8 cellular contexts compared by ENCODE assay signal in genomic region chr17:5485270-5486205, GRCh38. TPM values are rescaled to one million over a fixed set of nuclear protein-coding genes. Genes with fewer than 3 reads are reported as not detected.
DNase-seq lines count a peak whose midpoint lies in the region; ATAC-seq, FAIRE-seq and TF ChIP-seq lines count a peak whose summit lies in the region.

TSS of gene DERL2 (minus strand) at chr17:5486178. CDS start at chr17:5486161, 17 bp downstream.

- WGBS in HepG2 (ENCODE audit: low lambda C conversion rate): 5% methylated on average over 24 of the region's 29 CpGs

- no peaks in the 10 kb centered on the region for H3K4me1 ChIP-seq in NT2/D1 (ENCODE audit: insufficient read depth, insufficient read length)
- peaks cover 17% of the 10 kb centered on the region for H3K4me1 ChIP-seq in colonic mucosa
- peaks cover 30% of the 10 kb centered on the region for H3K4me1 ChIP-seq in HepG2 (ENCODE audit: insufficient read depth, low read length)

- H3K4me3 ChIP-seq in NT2/D1 (ENCODE audit: insufficient read length, low read depth) (peak within 1 kb of the TSS; percentile 86), colonic mucosa (peak within 1 kb of the TSS; percentile 91), HepG2 (replicated peaks in 1 of 3; ENCODE audit: insufficient read depth in 1 of 3, low read depth in 2 of 3, low read length in 3 of 3) (peak within 1 kb of the TSS; percentile 90 to 97 (median 95))

- no peak for FAIRE-seq in HepG2 (lab: Jason Lieb, UNC)

- H3K27ac ChIP-seq in colonic mucosa (peak within 1 kb of the TSS; percentile 100), HepG2 (ENCODE audit: extremely low read length, insufficient read depth, low read length) (peak within 1 kb of the TSS; percentile 100), temporal lobe (ENCODE audit: low read depth, low read length) (peak within 1 kb of the TSS; percentile 96)

- H3K4me2 ChIP-seq in HepG2 (ENCODE audit: low read depth, low read length): peak within 1 kb of the TSS; percentile 91

- TF ChIP-seq CTCF in colonic mucosa (IDR thresholded peaks at IDR 0.05) (no peak), HepG2 (CRISPR knock-in tag; IDR thresholded peaks at IDR 0.05) (no peak)

- no peak within 1 kb of the TSS for H2AFZ ChIP-seq in HepG2 (ENCODE audit: low read length)

- CTCF ChIA-PET in HepG2 (lab: Yijun Ruan, JAX; ENCODE audit: low intra/inter-chr PET ratio, low total read pairs): no interaction called here

- TF ChIP-seq RAD21 in HepG2 (CRISPR knock-in tag; IDR thresholded peaks at IDR 0.05): no peak

- TSS peak; percentile 60 for BruUV-seq in HepG2 (replicated peaks; lab: Mats Ljungman, UMichigan)

- H3K79me2 ChIP-seq in HepG2 (ENCODE audit: insufficient read depth, low read length): peaks cover 57% of the 10 kb centered on the region

- no peak for DNase-seq in T-helper 1 cell
- DNase-seq in NT2/D1 (ENCODE audit: low read depth, low spot score): no peak
- peak; percentile 39 for DNase-seq in colonic mucosa
- DNase-seq in HepG2 (ENCODE audit: low spot score): peak; percentile 33
- DNase-seq in DMS153 (lab: John Stamatoyannopoulos, UW): no peak

- H3K9me3 ChIP-seq in NT2/D1 (ENCODE audit: insufficient read depth, low read length) (no peaks in the 10 kb centered on the region), colonic mucosa (no peaks in the 10 kb centered on the region), HepG2 (ENCODE audit: low read length) (no peaks in the 10 kb centered on the region)

- H3K27me3 ChIP-seq in NT2/D1 (ENCODE audit: insufficient read depth, insufficient read length) (no peaks in the 10 kb centered on the region), colonic mucosa (no peaks in the 10 kb centered on the region), HepG2 (ENCODE audit: control insufficient read depth in 1 of 2, insufficient read depth in 2 of 2, low read length in 2 of 2) (peaks cover 0 to 3% of the 10 kb centered on the region in 2 experiments; a peak in 1 of 5 replicates)

- H3K9ac ChIP-seq in NT2/D1 (ENCODE audit: insufficient read length, low read depth) (peak within 1 kb of the TSS; percentile 88), colonic mucosa (ENCODE audit: low read depth in 2 of 2, low read length in 2 of 2) (peak within 1 kb of the TSS; percentile 88 to 89), HepG2 (ENCODE audit: insufficient read depth, low read depth, low read length) (peak within 1 kb of the TSS; percentile 96)

- in situ Hi-C loops in HepG2 (cut with HindIII; ENCODE audit: extremely low pct_ligation_motif_present, low pct_unique_long_range_greater_than_20kb): no loop called here

- H3K36me3 ChIP-seq in NT2/D1 (ENCODE audit: insufficient read depth, insufficient read length, low read length) (peaks cover 72% of the 10 kb centered on the region), colonic mucosa (no peaks in the 10 kb centered on the region), HepG2 (replicated peaks in 1 of 2; ENCODE audit: control insufficient read depth in 1 of 2, insufficient read depth in 2 of 2, low read length in 2 of 2) (peaks cover 9 to 51% of the 10 kb centered on the region in 2 experiments)

- H4K20me1 ChIP-seq in HepG2 (ENCODE audit: insufficient read depth, low read length): no peaks in the 10 kb centered on the region

- TF ChIP-seq EP300 in HepG2 (IDR thresholded peaks at IDR 0.05; ENCODE audit: low read depth in 2 of 2, low read length in 2 of 2): no peak
- no peak for TF ChIP-seq EP300 in HepG2 (CRISPR knock-in tag; IDR thresholded peaks at IDR 0.05; ENCODE audit: borderline replicate concordance)

- POLR2A ChIA-PET in HepG2 (lab: Yijun Ruan, JAX): interaction anchor here (0.7 to 2.8 kb wide), 18 partner anchors 9 to 1526 kb away, joined by 3 to 51 read pairs (median 5); partner anchors contain the start of genes DHX33, NUP88, RPAIN and SLC13A5

- intact Hi-C loops in T-helper 1 cell treated with Interleukin-12 subunit alpha and Interleukin-12 subunit beta and Interleukin-4 antibody, amounts not matched to agents 30 ng/mL and 1 ng/mL, for 36 hours (cut with micrococcal nuclease): loop anchor here (1.0 to 5.0 kb wide), 14 partner anchors 16 to 1822 kb away; partner anchors contain the start of genes C1QBP, EIF5A, KIAA0753 and NLRP1
- intact Hi-C loops in colonic mucosa (cut with DNase I) (no loop called here), HepG2 (cut with micrococcal nuclease; ENCODE audit: unreplicated experiment) (no loop called here)

- TF ChIP-seq POLR2A in HepG2 (IDR thresholded peaks at IDR 0.05; ENCODE audit: insufficient read depth in 1 of 2, low read depth in 2 of 2, low read length in 2 of 2): peak in 1 of 2 experiments; percentile 77; a peak in 2 of 4 replicates

- ATAC-seq in HG02610 (IDR thresholded peaks at IDR 0.05; ENCODE audit: unreplicated experiment) (peak; percentile 26), HepG2 (peak; percentile 42)

TF ChIP-seq in HepG2, 621 proteins besides CTCF, POLR2A, EP300 and RAD21 (continues in another document):
- TF ChIP-seq ZNF207 (IDR thresholded peaks at IDR 0.05; ENCODE audit: borderline replicate concordance) (no peak), ZNF746 (CRISPR knock-in tag; IDR thresholded peaks at IDR 0.05) (0 out of 2 replicates have a peak, but pooled peaks have one; percentile 8), KAT7 (CRISPR knock-in tag; IDR thresholded peaks at IDR 0.05; ENCODE audit: borderline replicate concordance) (no peak), ADNP (CRISPR knock-in tag; IDR thresholded peaks at IDR 0.05) (no peak), CHD2 (IDR thresholded peaks at IDR 0.05; ENCODE audit: low read depth, low read length) (no peak), ETV6 (CRISPR knock-in tag; conservative IDR thresholded peaks at IDR 0.05) (no peak), IRF9 (CRISPR knock-in tag; IDR thresholded peaks at IDR 0.05; ENCODE audit: borderline replicate concordance) (0 out of 2 replicates have a peak, but pooled peaks have one; percentile 12), ZNF710 (CRISPR knock-in tag; IDR thresholded peaks at IDR 0.05; ENCODE audit: borderline replicate concordance) (no peak), ZNF615 (CRISPR knock-in tag; IDR thresholded peaks at IDR 0.05; ENCODE audit: borderline replicate concordance) (no peak), NFATC3 (CRISPR knock-in tag; IDR thresholded peaks at IDR 0.05) (no peak)

RNA-seq across cellular contexts. Expression of gene DERL2, which starts in this region (rescaled TPM):
- total RNA-seq in T-helper 1 cell treated with Interleukin-12 subunit alpha and Interleukin-12 subunit beta and Interleukin-4 antibody, amounts not matched to agents 30 ng/mL and 1 ng/mL, for 36 hours: 89.8 and 98.0 TPM in 2 replicates
- 10 to 100 TPM; 63.1 to 63.7 TPM for total RNA-seq in colonic mucosa
- total RNA-seq in HepG2 (2016; rRNA removed; fragmentation: Illumina TruSeq; extraction: Trizol): 41.4 and 59.3 TPM in 2 replicates
- 25.6 and 28.7 TPM in 2 replicates for total RNA-seq in HepG2 (2016; cell fraction: cytosol; rRNA removed; fragmentation: Illumina TruSeq; extraction: Trizol; ENCODE audit: low read depth)
- 38.6 and 66.1 TPM in 2 replicates for total RNA-seq in HepG2 (2016; cell fraction: insoluble cytoplasmic fraction; rRNA removed; fragmentation: Illumina TruSeq; extraction: Trizol)
- 33.6 and 39.9 TPM in 2 replicates for total RNA-seq in HepG2 (2016; cell fraction: membrane; rRNA removed; fragmentation: Illumina TruSeq; extraction: Trizol)
- 60.7 and 77.4 TPM in 2 replicates for total RNA-seq in HepG2 (2016; cell fraction: nucleus; rRNA removed; fragmentation: Illumina TruSeq; extraction: Trizol)
- polyA plus RNA-seq in HepG2 (2011; rRNA removed): 59.0 and 65.2 TPM in 2 replicates
- 34.0 and 50.7 TPM in 2 replicates for polyA plus RNA-seq in HepG2 (2011; cell fraction: cytosol; rRNA removed)
- polyA plus RNA-seq in HepG2 (2011; cell fraction: nucleus; rRNA removed): 63.2 and 65.1 TPM in 2 replicates
- polyA plus RNA-seq in HepG2 (2012): 36.4 and 42.5 TPM in 2 replicates
- polyA plus RNA-seq in HepG2 (2016; cell fraction: cytosol; fragmentation: Illumina TruSeq; extraction: Trizol; ENCODE audit: low read depth): 37.6 and 45.6 TPM in 2 replicates
- polyA plus RNA-seq in HepG2 (2016; cell fraction: insoluble cytoplasmic fraction; fragmentation: Illumina TruSeq; extraction: Trizol; ENCODE audit: low read depth): 43.9 and 63.4 TPM in 2 replicates
- polyA plus RNA-seq in HepG2 (2016; cell fraction: membrane; fragmentation: Illumina TruSeq; extraction: Trizol; ENCODE audit: low read depth): 36.3 and 44.4 TPM in 2 replicates
- 159 and 169 TPM in 2 replicates for polyA plus RNA-seq in HepG2 (2016; cell fraction: nucleus; fragmentation: Illumina TruSeq; extraction: Trizol; ENCODE audit: insufficient read depth, low read depth)
- polyA minus RNA-seq in HepG2 (2011; rRNA and poly(A)+ RNA removed; ENCODE audit: low replicate concordance): 21.7 and 35.4 TPM in 2 replicates
- polyA minus RNA-seq in HepG2 (2011; cell fraction: cytosol; rRNA and poly(A)+ RNA removed): 22.2 and 22.9 TPM in 2 replicates
- polyA minus RNA-seq in HepG2 (2011; cell fraction: nucleus; rRNA and poly(A)+ RNA removed): 54.3 and 57.7 TPM in 2 replicates
- 28.8 TPM for total RNA-seq in temporal lobe

Comparison
In these comparisons a context has a peak if more than half of its experiments do, and no peak if none do; other contexts are left out.
1. DNase-seq: peak in colonic mucosa (single experiment) and HepG2 (single experiment); none in T-helper 1 cell (0 of 5), NT2/D1 (single experiment) and DMS153 (single experiment).
2. Peak in every context shown above with its lines, with median percentiles within 50 percentile points of each other: H3K4me3 ChIP-seq, H3K9ac ChIP-seq and H3K27ac ChIP-seq.